15 cellular contexts compared by ENCODE assay signal in the genomic region with DNA sequence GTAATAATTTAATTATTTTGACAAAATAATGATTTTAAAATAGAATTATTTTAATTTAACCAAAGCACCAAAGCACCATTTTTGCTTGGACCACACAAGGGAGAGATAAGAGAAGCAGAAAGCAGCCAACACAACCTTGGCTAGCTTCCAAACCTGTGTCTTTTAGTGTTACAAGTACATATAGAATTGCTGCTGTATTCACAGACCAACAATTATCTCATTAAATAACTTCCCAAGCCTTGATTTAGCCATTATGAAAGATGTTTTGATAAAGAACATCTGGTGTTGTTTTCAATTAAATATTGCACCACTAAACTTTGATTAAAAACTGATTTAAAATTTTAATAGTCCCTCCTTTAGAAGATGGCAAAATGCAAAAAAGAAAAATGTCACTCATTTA. TPM values are rescaled to one million over a fixed set of nuclear protein-coding genes. Genes with fewer than 3 reads are reported as not detected.
DNase-seq lines count a peak whose midpoint lies in the region; ATAC-seq, FAIRE-seq and TF ChIP-seq lines count a peak whose summit lies in the region.
"Had no signal": no experiment of that assay in that cellular context is flagged by ENCODE, and none has a peak within 500 bp of the region (broad histone marks: within the 10 kb centered on the region; RNA-seq: fewer than 3 reads in every experiment).

No MANE protein-coding gene starts in this region.

- DNase-seq in NCI-H345 (lab: John Stamatoyannopoulos, UW) (peak; percentile 4), NCI-H345 treated with DMSO at 0.1 percent for 48 hours (lab: John Stamatoyannopoulos, UW; ENCODE audit: unreplicated experiment) (no peak), NCI-H69 (lab: John Stamatoyannopoulos, UW) (peak; percentile 54), fibroblast of pulmonary artery (ENCODE audit: low read depth) (peak; percentile 71), thyroid gland (no peak), HTR-8/SVneo (ENCODE audit: insufficient read length, low spot score) (no peak)
- DNase-seq: CD4-positive, alpha-beta memory T cell; GM23248; H7 had no signal

- POLR2A ChIA-PET in HEK293 (lab: Yijun Ruan, JAX), result no interaction called here

- H3K4me3 ChIP-seq in HEK293 (ENCODE audit: low read depth, low read length) (no peak overlapping the region), fibroblast of pulmonary artery (replicated peaks; ENCODE audit: low read depth, low read length) (no peak overlapping the region), thyroid gland (replicated peaks in 1 of 3) (no peak overlapping the region)
- H3K4me3 ChIP-seq: GM23248 had no signal

- no peak for FAIRE-seq in HTR-8/SVneo (lab: Jason Lieb, UNC)
- FAIRE-seq: A204.1 had no signal

- H3K27ac ChIP-seq in HEK293 (ENCODE audit: extremely low read depth, low read depth, low read length) (no peak overlapping the region), thyroid gland (no peak overlapping the region)
- H3K27ac ChIP-seq: C4-2B, GM23248 had no signal

- TF ChIP-seq CTCF in HEK293 (tag by site-specific recombination; IDR thresholded peaks at IDR 0.05), result no peak
- no peak for TF ChIP-seq CTCF in fibroblast of pulmonary artery (IDR thresholded peaks at IDR 0.05; ENCODE audit: low read length, missing control alignments)
- no peak for TF ChIP-seq CTCF in thyroid gland (IDR thresholded peaks at IDR 0.05)

- no peaks in the 10 kb centered on the region for H3K36me3 ChIP-seq in HEK293 (ENCODE audit: control insufficient read depth in 2 of 2, insufficient read depth in 1 of 2, low read length in 2 of 2)
- H3K36me3 ChIP-seq in thyroid gland, result no peaks in the 10 kb centered on the region

- H3K9me3 ChIP-seq in HEK293 (ENCODE audit: control insufficient read depth, insufficient read depth, low read depth, low read length), result no peaks in the 10 kb centered on the region
- no peaks in the 10 kb centered on the region for H3K9me3 ChIP-seq in thyroid gland

- H3K4me1 ChIP-seq in HEK293 (ENCODE audit: control insufficient read depth, insufficient read depth, low read length), result no peaks in the 10 kb centered on the region
- peaks cover 0 to 3% of the 10 kb centered on the region in 2 donors for H3K4me1 ChIP-seq in thyroid gland

- CTCF ChIA-PET in HEK293 (lab: Yijun Ruan, JAX), result no interaction called here

- no peak for TF ChIP-seq POLR2A in thyroid gland (IDR thresholded peaks at IDR 0.05)

- no peak for ATAC-seq in HG03520 (IDR thresholded peaks at IDR 0.05; ENCODE audit: unreplicated experiment)

- H3K27me3 ChIP-seq in thyroid gland, result no peaks in the 10 kb centered on the region

- intact Hi-C loops in thyroid gland (cut with DNase I), result no loop called here

TF ChIP-seq in HEK293, 187 proteins besides CTCF, POLR2A, EP300 and RAD21:
- TF ChIP-seq REPIN1 (tag by site-specific recombination; IDR thresholded peaks at IDR 0.05; ENCODE audit: low read depth), result no peak
- TF ChIP-seq FEZF1 (tag by site-specific recombination; IDR thresholded peaks at IDR 0.05), result 0 out of 2 replicates have a peak, but pooled peaks have one; percentile 19

RNA-seq across cellular contexts. Expression of a gene that starts 14.0 kb away (rescaled TPM):
- 1,000 to 10,000 TPM in 3 of 4 donors, 100 to 1,000 TPM in 1; 660 to 2,581 (median 1,387) TPM for total RNA-seq in thyroid gland
- total RNA-seq: B cell; CD4-positive, alpha-beta memory T cell; HT-29 had no signal

Comparison
In these comparisons a context has a peak if more than half of its experiments do, and no peak if none do; other contexts are left out.
1. DNase-seq: peak in NCI-H345 (single experiment), NCI-H69 (single experiment) and fibroblast of pulmonary artery (single experiment); none in NCI-H345 treated with DMSO at 0.1 percent for 48 hours (single experiment), thyroid gland (0 of 2) and HTR-8/SVneo (single experiment).